In the genomic region with DNA sequence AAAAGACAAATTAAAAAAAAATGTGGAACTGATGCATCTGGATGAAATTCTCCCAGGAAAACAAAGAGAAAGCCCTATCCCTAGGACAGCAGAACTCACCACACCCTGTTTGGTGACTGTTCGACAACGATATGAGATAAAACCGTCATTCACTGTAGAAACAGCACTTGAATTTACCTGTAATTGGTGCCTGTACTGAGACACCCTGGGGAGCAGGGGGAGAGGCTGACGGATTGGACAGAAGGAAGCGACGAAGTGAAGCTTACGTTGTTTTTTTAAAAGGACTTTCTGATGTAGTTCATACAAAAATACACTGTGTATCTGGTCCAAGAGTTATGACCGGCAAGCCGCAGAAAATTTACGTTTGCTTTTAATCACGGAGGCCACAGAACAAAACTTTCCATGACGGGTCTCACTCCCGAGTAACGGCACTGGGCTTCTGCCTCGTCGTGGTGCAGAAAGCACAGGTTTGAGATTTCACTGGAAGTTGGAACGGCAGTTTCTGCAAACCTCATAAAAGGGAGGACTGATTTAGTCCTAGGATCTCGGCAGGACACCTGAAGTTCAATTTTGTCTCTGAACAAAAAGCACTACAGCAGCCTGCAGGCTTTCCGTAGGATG, we compare ENCODE assay signal across 10 cellular contexts. TPM values are rescaled to one million over a fixed set of nuclear protein-coding genes. Genes with fewer than 3 reads are reported as not detected.
A peak's percentile ranks its signal among the peaks of the same experiment; 100 is the strongest.
DNase-seq lines count a peak whose midpoint lies in the region; ATAC-seq and TF ChIP-seq lines count a peak whose summit lies in the region.
"Had no signal": no experiment of that assay in that cellular context is flagged by ENCODE, and none has a peak within 500 bp of the region (broad histone marks: within the 10 kb centered on the region; RNA-seq: fewer than 3 reads in every experiment).

No MANE protein-coding gene starts in this region.

- peak overlapping the region; percentile 57 for H3K27ac Mint-ChIP-seq in endodermal cell
- peak overlapping the region; percentile 99 for H3K27ac Mint-ChIP-seq in neural progenitor cell
- H3K27ac Mint-ChIP-seq in T-helper 2 cell treated with Interferon-gamma antibody and Interleukin-4, amounts not matched to agents 5 μg/mL and 100 μg/mL, for 36 hours = no peak overlapping the region

- TF ChIP-seq POLR2A in GM18505 (IDR thresholded peaks at IDR 0.05; ENCODE audit: borderline replicate concordance, extremely low read depth, insufficient read depth, insufficient read length) = no peak

- H3K9me3 ChIP-seq in endodermal cell (ENCODE audit: control insufficient read depth, low read length) (peaks cover 18% of the 10 kb centered on the region), neural progenitor cell (ENCODE audit: low read depth) (no peaks in the 10 kb centered on the region)

- H3K4me3 ChIP-seq in endodermal cell (ENCODE audit: low read length) (peak overlapping the region; percentile 64), neural progenitor cell (peak overlapping the region; percentile 10)

- H3K27ac ChIP-seq in endodermal cell (ENCODE audit: low read depth, low read length) = peak overlapping the region; percentile 44
- H3K27ac ChIP-seq in neural progenitor cell = peak overlapping the region; percentile 38

- H3K4me2 ChIP-seq in neural progenitor cell = peak overlapping the region; percentile 63

- no peak overlapping the region for H2AFZ ChIP-seq in neural progenitor cell (replicated peaks)

- DNase-seq in AG20443 (ENCODE audit: low spot score) = peak; percentile 47
- peak; percentile 79 for DNase-seq in NCI-H146 (lab: John Stamatoyannopoulos, UW)
- DNase-seq in endodermal cell = peak; percentile 55
- DNase-seq in neural progenitor cell (ENCODE audit: low spot score) = peak; percentile 12
- no peak for DNase-seq in amniotic stem cell (lab: John Stamatoyannopoulos, UW)
- DNase-seq in left cardiac atrium = no peak
- DNase-seq in T-helper 2 cell treated with Interferon-gamma antibody and Interleukin-4, amounts not matched to agents 5 μg/mL and 100 μg/mL, for 36 hours (ENCODE audit: low spot score) = no peak
- DNase-seq: activated CD8-positive, alpha-beta memory T cell treated with anti-CD3 and anti-CD28 coated beads, Interleukin-2, amount 50 U/mL, for 48 hours; SHP77 treated with DMSO at 0.1 percent for 48 hours had no signal

- H3F3A ChIP-seq in neural progenitor cell (ENCODE audit: low read depth) = peaks cover 16% of the 10 kb centered on the region

- H3K4me3 Mint-ChIP-seq in endodermal cell (no peak overlapping the region), neural progenitor cell (peak overlapping the region; percentile 77)
- no peak overlapping the region for H3K4me3 Mint-ChIP-seq in T-helper 2 cell treated with Interferon-gamma antibody and Interleukin-4, amounts not matched to agents 5 μg/mL and 100 μg/mL, for 36 hours

- ATAC-seq in left cardiac atrium (no peak), GM18505 (IDR thresholded peaks at IDR 0.05; ENCODE audit: unreplicated experiment) (no peak)

- H3K79me2 ChIP-seq in neural progenitor cell (ENCODE audit: low read depth) = peaks cover 99% of the 10 kb centered on the region

- intact Hi-C loops in left cardiac atrium (cut with DNase I) = no loop called here

- peaks cover 33% of the 10 kb centered on the region for H3K4me1 Mint-ChIP-seq in endodermal cell
- H3K4me1 Mint-ChIP-seq in neural progenitor cell = peaks cover 59% of the 10 kb centered on the region
- no peaks in the 10 kb centered on the region for H3K4me1 Mint-ChIP-seq in T-helper 2 cell treated with Interferon-gamma antibody and Interleukin-4, amounts not matched to agents 5 μg/mL and 100 μg/mL, for 36 hours (ENCODE audit: low read depth)

- WGBS in endodermal cell (ENCODE audit: insufficient coverage in 1 of 2, insufficient read length in 1 of 2), 2 experiments = 88% methylated on average over 18 to 19 of the region's 19 CpGs

- H3K36me3 ChIP-seq in endodermal cell (ENCODE audit: control insufficient read depth, insufficient read depth, low read length) = peaks cover 77% of the 10 kb centered on the region
- no peaks in the 10 kb centered on the region for H3K36me3 ChIP-seq in neural progenitor cell

- H3K4me1 ChIP-seq in endodermal cell (ENCODE audit: control insufficient read depth, insufficient read depth, low read length) (peaks cover 6% of the 10 kb centered on the region), neural progenitor cell (peaks cover 20% of the 10 kb centered on the region)

- TF ChIP-seq CTCF in endodermal cell (conservative IDR thresholded peaks at IDR 0.05) = no peak
- no peak for TF ChIP-seq CTCF in neural progenitor cell (IDR thresholded peaks at IDR 0.05)

- H3K36me3 Mint-ChIP-seq in endodermal cell (ENCODE audit: low read depth) (peaks cover 62% of the 10 kb centered on the region), neural progenitor cell (peaks cover 34% of the 10 kb centered on the region)
- no peaks in the 10 kb centered on the region for H3K36me3 Mint-ChIP-seq in T-helper 2 cell treated with Interferon-gamma antibody and Interleukin-4, amounts not matched to agents 5 μg/mL and 100 μg/mL, for 36 hours (ENCODE audit: low read depth)

- peaks cover 13% of the 10 kb centered on the region for H3K9me3 Mint-ChIP-seq in endodermal cell
- peaks cover 2% of the 10 kb centered on the region for H3K9me3 Mint-ChIP-seq in neural progenitor cell
- no peaks in the 10 kb centered on the region for H3K9me3 Mint-ChIP-seq in T-helper 2 cell treated with Interferon-gamma antibody and Interleukin-4, amounts not matched to agents 5 μg/mL and 100 μg/mL, for 36 hours

- no peak overlapping the region for H3K9ac ChIP-seq in endodermal cell (ENCODE audit: extremely low read depth, low read length, poor library complexity, severe bottlenecking)
- H3K9ac ChIP-seq in neural progenitor cell = no peak overlapping the region

- H4K20me1 ChIP-seq in neural progenitor cell (ENCODE audit: low read depth) = peaks cover 46% of the 10 kb centered on the region

- H3K27me3 Mint-ChIP-seq in endodermal cell (ENCODE audit: insufficient read depth) (no peaks in the 10 kb centered on the region), neural progenitor cell (ENCODE audit: insufficient read depth, low read depth) (peaks cover 10% of the 10 kb centered on the region)
- peaks cover 11% of the 10 kb centered on the region for H3K27me3 Mint-ChIP-seq in T-helper 2 cell treated with Interferon-gamma antibody and Interleukin-4, amounts not matched to agents 5 μg/mL and 100 μg/mL, for 36 hours (ENCODE audit: low read depth)

- no peaks in the 10 kb centered on the region for H3K27me3 ChIP-seq in endodermal cell (ENCODE audit: control insufficient read depth, insufficient read depth, low read length, poor library complexity, severe bottlenecking)
- no peaks in the 10 kb centered on the region for H3K27me3 ChIP-seq in neural progenitor cell

RNA-seq across cellular contexts. Expression of a gene that starts 9.7 kb away (rescaled TPM):
- total RNA-seq in endodermal cell = 100 to 1,000 TPM; 124 to 201 TPM
- 132 TPM for polyA plus RNA-seq in endodermal cell (2013, experiment 1 of 2)
- polyA plus RNA-seq in endodermal cell (2013, experiment 2 of 2) = 112 TPM
- 35.9 and 69.4 TPM in 2 replicates for total RNA-seq in neural progenitor cell (ENCODE audit: low replicate concordance)
- 10 to 100 TPM; 16.7 to 20.8 TPM for total RNA-seq in left cardiac atrium

RNA-seq across cellular contexts. Expression of a gene that starts 27.1 kb away (rescaled TPM):
- total RNA-seq in endodermal cell (10 to 100 TPM; 13.6 to 14.6 TPM), neural progenitor cell (ENCODE audit: low replicate concordance) (11.7 and 15.7 TPM in 2 replicates), left cardiac atrium (10 to 100 TPM; 13.2 to 15.6 TPM)
- polyA plus RNA-seq in endodermal cell (2013, experiment 1 of 2) = 13.7 TPM
- 11.9 TPM for polyA plus RNA-seq in endodermal cell (2013, experiment 2 of 2)

Comparison
In these comparisons a context has a peak if more than half of its experiments do, and no peak if none do; other contexts are left out.
1. DNase-seq: peak in AG20443 (single experiment), NCI-H146 (single experiment), endodermal cell (single experiment) and neural progenitor cell (single experiment); none in amniotic stem cell (single experiment), left cardiac atrium (single experiment) and T-helper 2 cell treated with Interferon-gamma antibody and Interleukin-4, amounts not matched to agents 5 μg/mL and 100 μg/mL, for 36 hours (single experiment).